In the genomic region with DNA sequence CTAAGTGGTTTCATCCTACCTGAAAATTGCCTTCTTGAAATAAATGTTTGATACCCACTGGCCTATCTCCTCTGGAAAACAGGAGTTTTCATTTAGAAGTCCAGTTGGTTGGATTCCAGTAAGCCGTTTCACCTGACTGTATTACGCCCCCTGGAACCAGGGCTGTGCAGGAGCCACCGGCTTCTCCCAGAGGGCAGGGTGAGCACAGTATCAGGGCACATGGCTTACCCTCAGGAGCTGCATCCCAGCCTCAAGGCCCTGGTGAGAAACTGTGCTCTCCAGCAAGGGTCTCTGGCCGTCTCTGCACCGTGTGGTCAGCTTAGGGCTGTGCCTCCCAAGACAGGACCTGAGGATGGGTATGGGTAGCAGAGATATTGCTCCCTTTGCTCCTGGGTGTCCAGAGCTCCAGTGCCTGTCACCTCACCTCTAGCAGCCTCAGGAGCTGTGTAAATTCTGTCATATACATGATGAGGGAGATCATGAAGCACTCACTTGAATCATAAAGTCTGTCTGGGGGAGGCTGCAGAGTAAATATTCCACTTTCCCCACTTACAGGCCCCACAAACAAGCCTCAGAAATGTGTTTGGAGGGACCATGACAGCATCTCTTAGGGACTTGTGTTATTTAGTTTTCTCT, we compare ENCODE assay signal across 18 cellular contexts.
DNase-seq lines count a peak whose midpoint lies in the region; ATAC-seq and TF ChIP-seq lines count a peak whose summit lies in the region.
"Had no signal": no experiment of that assay in that cellular context is flagged by ENCODE, and none has a peak within 500 bp of the region (broad histone marks: within the 10 kb centered on the region; RNA-seq: fewer than 3 reads in every experiment).

No MANE protein-coding gene starts in this region.

- WGBS in neuronal stem cell (ENCODE audit: extremely low coverage in 2 of 2, insufficient read length in 2 of 2, insufficient replicate concordance in 1 of 2), 2 donors, result no CpG with 5 or more reads among the region's 5 CpGs
- WGBS in transverse colon (ENCODE audit: low coverage in 1 of 2), 2 donors, result 83 to 93% methylated on average over 1 to 5 of the region's 5 CpGs

- H3K36me3 ChIP-seq in neuronal stem cell (replicated peaks in 1 of 2; ENCODE audit: control insufficient read depth in 2 of 2, insufficient read depth in 2 of 2, low read length in 2 of 2) (peaks cover 0 to 23% of the 10 kb centered on the region in 2 donors), transverse colon (peaks cover 0 to 8% (median 0%) of the 10 kb centered on the region in 4 donors)

- ATAC-seq in natural killer cell (no peak), WTC11 (0 out of 2 replicates have a peak, but pooled peaks have one; percentile 18)
- ATAC-seq in natural killer cell treated with Interleukin-12 subunit alpha and Interleukin-12 subunit beta and Interleukin-15 and Interleukin-18, amount 100 ng/mL, for 72 hours, result no peak
- ATAC-seq: PC-3 had no signal

- H4K91ac ChIP-seq in neuronal stem cell (ENCODE audit: low read depth, low read length, poor library complexity), result no peak overlapping the region

- H3K4me2 ChIP-seq in neuronal stem cell (ENCODE audit: insufficient read depth, low read length, poor library complexity, severe bottlenecking), result no peak overlapping the region

- H3K27me3 ChIP-seq in neuronal stem cell (ENCODE audit: control insufficient read depth in 3 of 3, insufficient read depth in 3 of 3, low read depth in 1 of 3, low read length in 3 of 3) (no peaks in the 10 kb centered on the region), transverse colon (no peaks in the 10 kb centered on the region)
- H3K27me3 ChIP-seq: SJCRH30 had no signal

- POLR2A ChIA-PET in WTC11 (lab: Charles Lee), result no interaction called here

- H2BK5ac ChIP-seq in neuronal stem cell (ENCODE audit: low read length), result no peak overlapping the region

- H2AK5ac ChIP-seq in neuronal stem cell (ENCODE audit: low read depth, low read length), result no peak overlapping the region

- no peak overlapping the region for H2BK15ac ChIP-seq in neuronal stem cell (ENCODE audit: low read length)

- no peak for TF ChIP-seq CTCF in natural killer cell (IDR thresholded peaks at IDR 0.05)
- TF ChIP-seq CTCF in WTC11 (IDR thresholded peaks at IDR 0.05), result no peak
- no peak for TF ChIP-seq CTCF in transverse colon (IDR thresholded peaks at IDR 0.05)

- in situ Hi-C loops in transverse colon (cut with MboI; ENCODE audit: low pct_ligation_motif_present in 1 of 4, low pct_unique_long_range_greater_than_20kb in 1 of 4, low sequenced_read_pairs in 3 of 4), result loop anchor here in 1 of 4 donors (25.0 kb wide), 1 partner anchor 740 kb away; no protein-coding TSS in a partner anchor

- H3K4ac ChIP-seq in neuronal stem cell (ENCODE audit: low read length), result no peak overlapping the region

- peaks cover 0 to 2% of the 10 kb centered on the region in 2 donors for H3K4me1 ChIP-seq in neuronal stem cell (ENCODE audit: control insufficient read depth in 2 of 2, insufficient read depth in 1 of 2, low read depth in 1 of 2, low read length in 2 of 2)
- H3K4me1 ChIP-seq in transverse colon, result no peaks in the 10 kb centered on the region
- H3K4me1 ChIP-seq: SJCRH30 had no signal

- H3K4me3 Mint-ChIP-seq in natural killer cell (no peak overlapping the region), WTC11 (no peak overlapping the region)
- H3K4me3 Mint-ChIP-seq in natural killer cell treated with Interleukin-12 subunit alpha and Interleukin-12 subunit beta and Interleukin-15 and Interleukin-18, amount 100 ng/mL, for 72 hours, result no peak overlapping the region
- H3K4me3 Mint-ChIP-seq: CD14-positive monocyte had no signal

- no peak for TF ChIP-seq EP300 in transverse colon (IDR thresholded peaks at IDR 0.05; ENCODE audit: low read depth)

- H3K4me3 ChIP-seq in neuronal stem cell (ENCODE audit: low read length in 2 of 2) (no peak overlapping the region), transverse colon (no peak overlapping the region)
- H3K4me3 ChIP-seq: SJCRH30 had no signal

- no peak overlapping the region for H3K18ac ChIP-seq in neuronal stem cell (ENCODE audit: low read length)

- peak overlapping the region; percentile 36 for H3K9ac ChIP-seq in neuronal stem cell (ENCODE audit: low read depth, low read length, poor library complexity)

- no peak for TF ChIP-seq POLR2A in transverse colon (IDR thresholded peaks at IDR 0.05)

- H3K4me1 Mint-ChIP-seq in natural killer cell (peaks cover 22 to 36% of the 10 kb centered on the region in 2 donors), WTC11 (0 out of 2 replicates have a peak, but pooled peaks cover 3% of the 10 kb centered on the region)
- H3K4me1 Mint-ChIP-seq in natural killer cell treated with Interleukin-12 subunit alpha and Interleukin-12 subunit beta and Interleukin-15 and Interleukin-18, amount 100 ng/mL, for 72 hours (ENCODE audit: low read depth in 2 of 2), result peaks cover 14 to 21% of the 10 kb centered on the region in 2 donors

- CTCF ChIA-PET in WTC11 (lab: Charles Lee), result interaction anchor here (1.3 kb wide), 1 partner anchor 96 kb away, joined by 3 read pairs; no protein-coding TSS in a partner anchor

- H2BK120ac ChIP-seq in neuronal stem cell (ENCODE audit: low read depth, low read length), result no peak overlapping the region

- H3K9me3 Mint-ChIP-seq in natural killer cell (no peaks in the 10 kb centered on the region), WTC11 (no peaks in the 10 kb centered on the region)
- H3K9me3 Mint-ChIP-seq in natural killer cell treated with Interleukin-12 subunit alpha and Interleukin-12 subunit beta and Interleukin-15 and Interleukin-18, amount 100 ng/mL, for 72 hours, result no peaks in the 10 kb centered on the region
- H3K9me3 Mint-ChIP-seq: CD14-positive monocyte had no signal

- H3K27me3 Mint-ChIP-seq in natural killer cell (ENCODE audit: low read depth in 2 of 2) (no peaks in the 10 kb centered on the region), WTC11 (ENCODE audit: low read depth) (no peaks in the 10 kb centered on the region)
- no peaks in the 10 kb centered on the region for H3K27me3 Mint-ChIP-seq in natural killer cell treated with Interleukin-12 subunit alpha and Interleukin-12 subunit beta and Interleukin-15 and Interleukin-18, amount 100 ng/mL, for 72 hours

- no peaks in the 10 kb centered on the region for H3K79me1 ChIP-seq in neuronal stem cell (ENCODE audit: low read depth, low read length)

- H3K23ac ChIP-seq in neuronal stem cell (ENCODE audit: low read depth, low read length, poor library complexity), result no peak overlapping the region

- H3K9me3 ChIP-seq in neuronal stem cell (replicated peaks in 1 of 2; ENCODE audit: control insufficient read depth in 2 of 2, insufficient read depth in 1 of 2, low read depth in 1 of 2, low read length in 2 of 2) (no peaks in the 10 kb centered on the region), transverse colon (no peaks in the 10 kb centered on the region)
- H3K9me3 ChIP-seq: SJCRH30 had no signal

- H2AFZ ChIP-seq in neuronal stem cell (ENCODE audit: low read length), result no peak overlapping the region

- H3K27ac ChIP-seq in neuronal stem cell (replicated peaks; ENCODE audit: low read length), result no peak overlapping the region
- no peak overlapping the region for H3K27ac ChIP-seq in transverse colon
- H3K27ac ChIP-seq: RWPE1, SJCRH30 had no signal

- no peak for DNase-seq in natural killer cell
- DNase-seq in natural killer cell treated with Interleukin-12 subunit alpha and Interleukin-12 subunit beta and Interleukin-15 and Interleukin-18, amount 100 ng/mL, for 72 hours (ENCODE audit: low spot score), result no peak
- DNase-seq in WTC11 (ENCODE audit: low spot score), result no peak
- no peak for DNase-seq in neuronal stem cell (ENCODE audit: low spot score)
- no peak for DNase-seq in SHP77 (lab: John Stamatoyannopoulos, UW)
- DNase-seq in GM19240 (ENCODE audit: insufficient read length, low spot score), result no peak
- no peak for DNase-seq in transverse colon
- DNase-seq: COR-L47, EL, GOT3, NCI-H1436, NCI-H2029 treated with DMSO at 0.1 percent for 48 hours, NCI-H510A, NCI-H774, PC-3, SJCRH30 had no signal

- no peak overlapping the region for H4K8ac ChIP-seq in neuronal stem cell (ENCODE audit: low read depth, low read length)

- H3K36me3 Mint-ChIP-seq in natural killer cell (no peaks in the 10 kb centered on the region), WTC11 (0 out of 2 replicates have a peak, but pooled peaks cover 6% of the 10 kb centered on the region)
- H3K36me3 Mint-ChIP-seq in natural killer cell treated with Interleukin-12 subunit alpha and Interleukin-12 subunit beta and Interleukin-15 and Interleukin-18, amount 100 ng/mL, for 72 hours, result peaks cover 4% of the 10 kb centered on the region

- peak overlapping the region; percentile 75 to 92 for H3K27ac Mint-ChIP-seq in natural killer cell
- peak overlapping the region in 1 of 2 donors; percentile 4 for H3K27ac Mint-ChIP-seq in natural killer cell treated with Interleukin-12 subunit alpha and Interleukin-12 subunit beta and Interleukin-15 and Interleukin-18, amount 100 ng/mL, for 72 hours
- no peak overlapping the region for H3K27ac Mint-ChIP-seq in WTC11
- H3K27ac Mint-ChIP-seq: CD14-positive monocyte had no signal

- H3K14ac ChIP-seq in neuronal stem cell (ENCODE audit: low read length), result no peak overlapping the region

- intact Hi-C loops in natural killer cell (cut with micrococcal nuclease), result loop anchor here (2.0 kb wide), 1 partner anchor 13 kb away; no protein-coding TSS in a partner anchor
- intact Hi-C loops in transverse colon (cut with DNase I; ENCODE audit: low total_unique reads), result no loop called here

- H2BK12ac ChIP-seq in neuronal stem cell (ENCODE audit: low read length), result no peak overlapping the region

TF ChIP-seq in WTC11, 78 proteins besides CTCF, POLR2A, EP300 and RAD21 (continues in another document):
- no peak for TF ChIP-seq MYBL2 (CRISPR knock-in tag; IDR thresholded peaks at IDR 0.05)
- TF ChIP-seq RELA (CRISPR knock-in tag; IDR thresholded peaks at IDR 0.05; ENCODE audit: borderline replicate concordance), result no peak
- no peak for TF ChIP-seq USF2 (CRISPR knock-in tag; IDR thresholded peaks at IDR 0.05)
- TF ChIP-seq ZNF138 (CRISPR knock-in tag; conservative IDR thresholded peaks at IDR 0.05), result no peak
- TF ChIP-seq EMX1 (CRISPR knock-in tag; IDR thresholded peaks at IDR 0.05), result no peak
- no peak for TF ChIP-seq SMAD3 (CRISPR knock-in tag; IDR thresholded peaks at IDR 0.05; ENCODE audit: borderline replicate concordance)
